Comparison of ENCODE assay signal across 1 cellular context in the genomic region with DNA sequence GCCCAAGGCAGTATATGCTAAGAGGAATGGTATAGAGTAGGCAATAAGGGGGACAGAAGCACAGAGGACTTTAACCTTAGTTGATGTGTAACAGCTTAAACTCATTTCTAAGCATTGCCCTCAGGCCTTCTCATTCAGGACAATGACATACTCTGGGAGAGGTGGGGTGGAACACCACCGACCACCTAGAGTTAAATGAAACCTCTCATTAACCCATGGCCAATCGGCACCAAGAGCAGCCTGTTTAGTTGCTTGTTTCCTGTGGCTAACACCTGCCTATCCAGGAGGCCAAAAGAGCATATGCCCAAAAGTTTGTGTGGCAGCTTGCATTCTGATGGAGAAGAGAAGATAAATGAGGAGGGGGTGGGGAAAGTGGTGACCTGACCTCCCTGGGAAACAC.
TF ChIP-seq lines count a peak whose summit lies in the region.

No MANE protein-coding gene starts in this region.

TF ChIP-seq in WTC11, 78 proteins besides CTCF, POLR2A, EP300 and RAD21 (continued from another document):
- TF ChIP-seq, protein P1, sequence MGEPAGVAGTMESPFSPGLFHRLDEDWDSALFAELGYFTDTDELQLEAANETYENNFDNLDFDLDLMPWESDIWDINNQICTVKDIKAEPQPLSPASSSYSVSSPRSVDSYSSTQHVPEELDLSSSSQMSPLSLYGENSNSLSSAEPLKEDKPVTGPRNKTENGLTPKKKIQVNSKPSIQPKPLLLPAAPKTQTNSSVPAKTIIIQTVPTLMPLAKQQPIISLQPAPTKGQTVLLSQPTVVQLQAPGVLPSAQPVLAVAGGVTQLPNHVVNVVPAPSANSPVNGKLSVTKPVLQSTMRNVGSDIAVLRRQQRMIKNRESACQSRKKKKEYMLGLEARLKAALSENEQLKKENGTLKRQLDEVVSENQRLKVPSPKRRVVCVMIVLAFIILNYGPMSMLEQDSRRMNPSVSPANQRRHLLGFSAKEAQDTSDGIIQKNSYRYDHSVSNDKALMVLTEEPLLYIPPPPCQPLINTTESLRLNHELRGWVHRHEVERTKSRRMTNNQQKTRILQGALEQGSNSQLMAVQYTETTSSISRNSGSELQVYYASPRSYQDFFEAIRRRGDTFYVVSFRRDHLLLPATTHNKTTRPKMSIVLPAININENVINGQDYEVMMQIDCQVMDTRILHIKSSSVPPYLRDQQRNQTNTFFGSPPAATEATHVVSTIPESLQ (CRISPR knock-in tag; IDR thresholded peaks at IDR 0.05), result no peak
- no peak for TF ChIP-seq SOX15 (CRISPR knock-in tag; IDR thresholded peaks at IDR 0.05)
